Comparison of ENCODE assay signal across 1 cellular context in the genomic region with DNA sequence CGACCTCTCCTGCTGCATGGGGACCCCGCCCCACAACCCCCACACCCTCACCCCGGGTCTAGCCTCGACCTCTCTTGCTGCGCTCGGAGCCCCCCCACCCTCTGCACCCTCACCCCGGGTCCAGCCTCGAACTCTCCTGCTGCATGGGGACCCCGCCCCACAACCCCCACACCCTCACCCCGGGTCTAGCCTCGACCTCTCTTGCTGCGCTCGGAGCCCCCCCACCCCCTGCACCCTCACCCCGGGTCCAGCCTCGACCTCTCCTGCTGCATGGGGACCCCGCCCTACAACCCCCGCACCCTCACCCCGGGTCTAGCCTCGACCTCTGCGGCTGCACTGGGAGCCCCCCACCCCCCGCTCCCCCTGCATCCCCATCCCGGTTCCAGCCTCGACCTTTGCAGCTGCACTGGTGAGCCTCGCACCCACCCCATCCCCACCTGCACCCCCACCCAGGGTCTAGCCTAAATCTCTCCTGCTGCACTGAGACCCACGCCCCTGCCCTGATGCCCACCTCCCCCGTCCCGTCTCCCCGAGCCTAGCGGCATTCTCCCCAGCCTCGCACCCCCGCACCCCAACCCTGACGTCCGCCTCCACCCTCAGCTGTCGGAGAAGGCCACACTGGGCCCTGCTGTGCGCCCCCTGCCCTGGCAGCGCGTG.
TF ChIP-seq lines count a peak whose summit lies in the region.

No MANE protein-coding gene starts in this region.

TF ChIP-seq in HCT116, 20 proteins besides CTCF, POLR2A, EP300 and RAD21:
- TF ChIP-seq ZFX (IDR thresholded peaks at IDR 0.05) (no peak), CEBPB (IDR thresholded peaks at IDR 0.05; ENCODE audit: low read depth) (no peak), CBX3 (IDR thresholded peaks at IDR 0.05; ENCODE audit: low read depth) (no peak), EGR1 (IDR thresholded peaks at IDR 0.05; ENCODE audit: low read depth) (no peak)
- TF ChIP-seq, protein P1, sequence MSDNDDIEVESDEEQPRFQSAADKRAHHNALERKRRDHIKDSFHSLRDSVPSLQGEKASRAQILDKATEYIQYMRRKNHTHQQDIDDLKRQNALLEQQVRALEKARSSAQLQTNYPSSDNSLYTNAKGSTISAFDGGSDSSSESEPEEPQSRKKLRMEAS (IDR thresholded peaks at IDR 0.05) = no peak
- TF ChIP-seq, protein P2, sequence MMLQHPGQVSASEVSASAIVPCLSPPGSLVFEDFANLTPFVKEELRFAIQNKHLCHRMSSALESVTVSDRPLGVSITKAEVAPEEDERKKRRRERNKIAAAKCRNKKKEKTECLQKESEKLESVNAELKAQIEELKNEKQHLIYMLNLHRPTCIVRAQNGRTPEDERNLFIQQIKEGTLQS (IDR thresholded peaks at IDR 0.05) = no peak
- TF ChIP-seq, protein P3, sequence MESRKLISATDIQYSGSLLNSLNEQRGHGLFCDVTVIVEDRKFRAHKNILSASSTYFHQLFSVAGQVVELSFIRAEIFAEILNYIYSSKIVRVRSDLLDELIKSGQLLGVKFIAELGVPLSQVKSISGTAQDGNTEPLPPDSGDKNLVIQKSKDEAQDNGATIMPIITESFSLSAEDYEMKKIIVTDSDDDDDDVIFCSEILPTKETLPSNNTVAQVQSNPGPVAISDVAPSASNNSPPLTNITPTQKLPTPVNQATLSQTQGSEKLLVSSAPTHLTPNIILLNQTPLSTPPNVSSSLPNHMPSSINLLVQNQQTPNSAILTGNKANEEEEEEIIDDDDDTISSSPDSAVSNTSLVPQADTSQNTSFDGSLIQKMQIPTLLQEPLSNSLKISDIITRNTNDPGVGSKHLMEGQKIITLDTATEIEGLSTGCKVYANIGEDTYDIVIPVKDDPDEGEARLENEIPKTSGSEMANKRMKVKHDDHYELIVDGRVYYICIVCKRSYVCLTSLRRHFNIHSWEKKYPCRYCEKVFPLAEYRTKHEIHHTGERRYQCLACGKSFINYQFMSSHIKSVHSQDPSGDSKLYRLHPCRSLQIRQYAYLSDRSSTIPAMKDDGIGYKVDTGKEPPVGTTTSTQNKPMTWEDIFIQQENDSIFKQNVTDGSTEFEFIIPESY (IDR thresholded peaks at IDR 0.05; ENCODE audit: extremely low read depth, insufficient replicate concordance, low read length) = no peak
